Comparison of ENCODE assay signal across 1 cellular context in the genomic region with DNA sequence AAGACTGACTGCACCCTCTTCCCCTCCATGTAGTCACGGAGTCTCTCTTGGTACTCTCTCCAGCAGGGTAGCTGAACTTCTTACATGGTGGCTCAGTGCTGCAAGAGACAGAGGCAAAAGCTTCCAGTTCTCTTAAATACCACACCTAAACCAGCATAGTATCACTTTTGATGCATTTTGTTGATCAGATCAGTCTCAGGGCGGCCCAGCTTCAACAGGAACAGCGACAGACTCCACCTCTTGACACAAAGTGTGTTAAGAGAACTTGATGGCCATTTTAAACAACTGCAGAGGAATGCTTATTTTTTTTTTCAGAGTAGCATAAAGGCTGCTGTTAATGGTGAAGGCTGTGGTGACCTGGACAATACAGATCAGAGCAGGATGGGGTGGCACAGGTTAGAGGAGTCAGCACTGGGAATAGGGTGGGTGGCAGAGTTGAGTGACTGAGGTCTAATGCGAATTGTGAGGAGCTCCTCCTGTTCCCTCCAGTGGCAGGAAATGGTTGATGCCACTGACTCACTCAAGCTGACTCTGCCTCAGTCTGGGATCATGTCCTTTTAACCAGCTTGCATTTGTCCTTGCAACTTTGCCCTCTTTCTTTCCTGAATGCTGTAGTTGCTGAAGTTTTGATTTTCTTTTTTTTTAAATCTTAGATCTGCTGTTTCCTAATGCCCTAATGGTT.
TF ChIP-seq lines count a peak whose summit lies in the region.

No MANE protein-coding gene starts in this region.

TF ChIP-seq in GM23338, 12 proteins besides CTCF, POLR2A, EP300 and RAD21 (continued from another document):
- TF ChIP-seq, protein P1, sequence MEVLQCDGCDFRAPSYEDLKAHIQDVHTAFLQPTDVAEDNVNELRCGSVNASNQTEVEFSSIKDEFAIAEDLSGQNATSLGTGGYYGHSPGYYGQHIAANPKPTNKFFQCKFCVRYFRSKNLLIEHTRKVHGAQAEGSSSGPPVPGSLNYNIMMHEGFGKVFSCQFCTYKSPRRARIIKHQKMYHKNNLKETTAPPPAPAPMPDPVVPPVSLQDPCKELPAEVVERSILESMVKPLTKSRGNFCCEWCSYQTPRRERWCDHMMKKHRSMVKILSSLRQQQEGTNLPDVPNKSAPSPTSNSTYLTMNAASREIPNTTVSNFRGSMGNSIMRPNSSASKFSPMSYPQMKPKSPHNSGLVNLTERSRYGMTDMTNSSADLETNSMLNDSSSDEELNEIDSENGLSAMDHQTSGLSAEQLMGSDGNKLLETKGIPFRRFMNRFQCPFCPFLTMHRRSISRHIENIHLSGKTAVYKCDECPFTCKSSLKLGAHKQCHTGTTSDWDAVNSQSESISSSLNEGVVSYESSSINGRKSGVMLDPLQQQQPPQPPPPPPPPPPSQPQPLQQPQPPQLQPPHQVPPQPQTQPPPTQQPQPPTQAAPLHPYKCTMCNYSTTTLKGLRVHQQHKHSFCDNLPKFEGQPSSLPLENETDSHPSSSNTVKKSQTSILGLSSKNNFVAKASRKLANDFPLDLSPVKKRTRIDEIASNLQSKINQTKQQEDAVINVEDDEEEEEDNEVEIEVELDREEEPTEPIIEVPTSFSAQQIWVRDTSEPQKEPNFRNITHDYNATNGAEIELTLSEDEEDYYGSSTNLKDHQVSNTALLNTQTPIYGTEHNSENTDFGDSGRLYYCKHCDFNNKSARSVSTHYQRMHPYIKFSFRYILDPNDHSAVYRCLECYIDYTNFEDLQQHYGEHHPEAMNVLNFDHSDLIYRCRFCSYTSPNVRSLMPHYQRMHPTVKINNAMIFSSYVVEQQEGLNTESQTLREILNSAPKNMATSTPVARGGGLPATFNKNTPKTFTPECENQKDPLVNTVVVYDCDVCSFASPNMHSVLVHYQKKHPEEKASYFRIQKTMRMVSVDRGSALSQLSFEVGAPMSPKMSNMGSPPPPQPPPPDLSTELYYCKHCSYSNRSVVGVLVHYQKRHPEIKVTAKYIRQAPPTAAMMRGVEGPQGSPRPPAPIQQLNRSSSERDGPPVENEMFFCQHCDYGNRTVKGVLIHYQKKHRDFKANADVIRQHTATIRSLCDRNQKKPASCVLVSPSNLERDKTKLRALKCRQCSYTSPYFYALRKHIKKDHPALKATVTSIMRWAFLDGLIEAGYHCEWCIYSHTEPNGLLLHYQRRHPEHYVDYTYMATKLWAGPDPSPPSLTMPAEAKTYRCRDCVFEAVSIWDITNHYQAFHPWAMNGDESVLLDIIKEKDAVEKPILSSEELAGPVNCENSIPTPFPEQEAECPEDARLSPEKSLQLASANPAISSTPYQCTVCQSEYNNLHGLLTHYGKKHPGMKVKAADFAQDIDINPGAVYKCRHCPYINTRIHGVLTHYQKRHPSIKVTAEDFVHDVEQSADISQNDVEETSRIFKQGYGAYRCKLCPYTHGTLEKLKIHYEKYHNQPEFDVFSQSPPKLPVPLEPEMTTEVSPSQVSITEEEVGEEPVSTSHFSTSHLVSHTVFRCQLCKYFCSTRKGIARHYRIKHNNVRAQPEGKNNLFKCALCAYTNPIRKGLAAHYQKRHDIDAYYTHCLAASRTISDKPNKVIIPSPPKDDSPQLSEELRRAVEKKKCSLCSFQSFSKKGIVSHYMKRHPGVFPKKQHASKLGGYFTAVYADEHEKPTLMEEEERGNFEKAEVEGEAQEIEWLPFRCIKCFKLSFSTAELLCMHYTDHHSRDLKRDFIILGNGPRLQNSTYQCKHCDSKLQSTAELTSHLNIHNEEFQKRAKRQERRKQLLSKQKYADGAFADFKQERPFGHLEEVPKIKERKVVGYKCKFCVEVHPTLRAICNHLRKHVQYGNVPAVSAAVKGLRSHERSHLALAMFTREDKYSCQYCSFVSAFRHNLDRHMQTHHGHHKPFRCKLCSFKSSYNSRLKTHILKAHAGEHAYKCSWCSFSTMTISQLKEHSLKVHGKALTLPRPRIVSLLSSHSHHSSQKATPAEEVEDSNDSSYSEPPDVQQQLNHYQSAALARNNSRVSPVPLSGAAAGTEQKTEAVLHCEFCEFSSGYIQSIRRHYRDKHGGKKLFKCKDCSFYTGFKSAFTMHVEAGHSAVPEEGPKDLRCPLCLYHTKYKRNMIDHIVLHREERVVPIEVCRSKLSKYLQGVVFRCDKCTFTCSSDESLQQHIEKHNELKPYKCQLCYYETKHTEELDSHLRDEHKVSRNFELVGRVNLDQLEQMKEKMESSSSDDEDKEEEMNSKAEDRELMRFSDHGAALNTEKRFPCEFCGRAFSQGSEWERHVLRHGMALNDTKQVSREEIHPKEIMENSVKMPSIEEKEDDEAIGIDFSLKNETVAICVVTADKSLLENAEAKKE (CRISPR knock-in tag; IDR thresholded peaks at IDR 0.05): no peak
- TF ChIP-seq JUNB (IDR thresholded peaks at IDR 0.05; ENCODE audit: unreplicated experiment) (no peak), EZH2 (IDR thresholded peaks at IDR 0.05; ENCODE audit: low read depth, unreplicated experiment) (no peak), ETS1 (IDR thresholded peaks at IDR 0.05) (no peak), ZNF114 (CRISPR knock-in tag; IDR thresholded peaks at IDR 0.05) (no peak), ZNF331 (CRISPR knock-in tag; IDR thresholded peaks at IDR 0.05; ENCODE audit: low read depth) (no peak), EZH2phosphoT487 (IDR thresholded peaks at IDR 0.05; ENCODE audit: unreplicated experiment) (no peak), CREB1 (CRISPR knock-in tag; IDR thresholded peaks at IDR 0.05; ENCODE audit: low read depth) (no peak)
- TF ChIP-seq, protein P2, sequence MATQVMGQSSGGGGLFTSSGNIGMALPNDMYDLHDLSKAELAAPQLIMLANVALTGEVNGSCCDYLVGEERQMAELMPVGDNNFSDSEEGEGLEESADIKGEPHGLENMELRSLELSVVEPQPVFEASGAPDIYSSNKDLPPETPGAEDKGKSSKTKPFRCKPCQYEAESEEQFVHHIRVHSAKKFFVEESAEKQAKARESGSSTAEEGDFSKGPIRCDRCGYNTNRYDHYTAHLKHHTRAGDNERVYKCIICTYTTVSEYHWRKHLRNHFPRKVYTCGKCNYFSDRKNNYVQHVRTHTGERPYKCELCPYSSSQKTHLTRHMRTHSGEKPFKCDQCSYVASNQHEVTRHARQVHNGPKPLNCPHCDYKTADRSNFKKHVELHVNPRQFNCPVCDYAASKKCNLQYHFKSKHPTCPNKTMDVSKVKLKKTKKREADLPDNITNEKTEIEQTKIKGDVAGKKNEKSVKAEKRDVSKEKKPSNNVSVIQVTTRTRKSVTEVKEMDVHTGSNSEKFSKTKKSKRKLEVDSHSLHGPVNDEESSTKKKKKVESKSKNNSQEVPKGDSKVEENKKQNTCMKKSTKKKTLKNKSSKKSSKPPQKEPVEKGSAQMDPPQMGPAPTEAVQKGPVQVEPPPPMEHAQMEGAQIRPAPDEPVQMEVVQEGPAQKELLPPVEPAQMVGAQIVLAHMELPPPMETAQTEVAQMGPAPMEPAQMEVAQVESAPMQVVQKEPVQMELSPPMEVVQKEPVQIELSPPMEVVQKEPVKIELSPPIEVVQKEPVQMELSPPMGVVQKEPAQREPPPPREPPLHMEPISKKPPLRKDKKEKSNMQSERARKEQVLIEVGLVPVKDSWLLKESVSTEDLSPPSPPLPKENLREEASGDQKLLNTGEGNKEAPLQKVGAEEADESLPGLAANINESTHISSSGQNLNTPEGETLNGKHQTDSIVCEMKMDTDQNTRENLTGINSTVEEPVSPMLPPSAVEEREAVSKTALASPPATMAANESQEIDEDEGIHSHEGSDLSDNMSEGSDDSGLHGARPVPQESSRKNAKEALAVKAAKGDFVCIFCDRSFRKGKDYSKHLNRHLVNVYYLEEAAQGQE (IDR thresholded peaks at IDR 0.05; ENCODE audit: unreplicated experiment): no peak
